In the genomic region with DNA sequence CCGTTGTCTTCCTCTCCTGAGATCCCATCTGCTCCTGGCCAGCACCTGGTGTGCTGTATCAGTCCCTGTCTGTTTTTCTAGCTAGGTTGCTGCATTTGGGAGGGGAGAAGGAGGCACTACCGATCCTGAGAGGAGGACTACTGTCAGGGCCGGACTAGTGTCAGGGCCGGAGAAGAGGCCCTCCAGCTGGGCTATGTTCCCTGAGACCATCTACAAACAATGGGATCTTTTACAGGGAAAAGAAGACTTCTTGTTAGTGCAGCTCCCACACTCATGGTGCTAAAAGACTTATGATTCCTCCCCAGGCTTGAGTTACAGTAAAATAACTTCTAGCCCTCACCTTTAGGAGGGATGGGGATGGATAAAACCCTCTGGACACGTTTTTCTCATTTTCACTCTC, we compare ENCODE assay signal across 19 cellular contexts.
A peak's percentile ranks its signal among the peaks of the same experiment; 100 is the strongest.
DNase-seq lines count a peak whose midpoint lies in the region; ATAC-seq and FAIRE-seq lines count a peak whose summit lies in the region.
"Had no signal": no experiment of that assay in that cellular context is flagged by ENCODE, and none has a peak within 500 bp of the region (broad histone marks: within the 10 kb centered on the region; RNA-seq: fewer than 3 reads in every experiment).

No MANE protein-coding gene starts in this region.

- H3K4ac ChIP-seq in neuronal stem cell (ENCODE audit: low read length): no peak overlapping the region

- no peaks in the 10 kb centered on the region for H3K79me1 ChIP-seq in neuronal stem cell (ENCODE audit: low read depth, low read length)

- no peak overlapping the region for H3K23ac ChIP-seq in neuronal stem cell (ENCODE audit: low read depth, low read length, poor library complexity)

- H3K14ac ChIP-seq in neuronal stem cell (ENCODE audit: low read length): no peak overlapping the region

- H2BK5ac ChIP-seq in neuronal stem cell (ENCODE audit: low read length): no peak overlapping the region

- H3K9ac ChIP-seq in neuronal stem cell (ENCODE audit: low read depth, low read length, poor library complexity): no peak overlapping the region

- no peak overlapping the region for H2BK15ac ChIP-seq in neuronal stem cell (ENCODE audit: low read length)

- no peak overlapping the region for H2BK120ac ChIP-seq in neuronal stem cell (ENCODE audit: low read depth, low read length)

- H3K4me1 ChIP-seq in neuronal stem cell (ENCODE audit: control insufficient read depth in 2 of 2, insufficient read depth in 1 of 2, low read depth in 1 of 2, low read length in 2 of 2) (peaks cover 0 to 7% of the 10 kb centered on the region in 2 donors), aorta (ENCODE audit: control insufficient read depth in 1 of 2, insufficient read depth in 2 of 2, low read length in 2 of 2) (peaks cover 9% of the 10 kb centered on the region in 2 donors), small intestine (ENCODE audit: control insufficient read depth in 2 of 2, insufficient read depth in 1 of 2, low read depth in 1 of 2, low read length in 1 of 2) (no peaks in the 10 kb centered on the region)

- no peak overlapping the region for H2AK5ac ChIP-seq in neuronal stem cell (ENCODE audit: low read depth, low read length)

- no peak for ATAC-seq in aorta (ENCODE audit: low FRiP score)
- ATAC-seq: Panc1 had no signal

- H3K9me3 ChIP-seq in neuronal stem cell (replicated peaks in 1 of 2; ENCODE audit: control insufficient read depth in 2 of 2, insufficient read depth in 1 of 2, low read depth in 1 of 2, low read length in 2 of 2) (no peaks in the 10 kb centered on the region), aorta (ENCODE audit: control insufficient read depth, low read length) (no peaks in the 10 kb centered on the region), small intestine (ENCODE audit: control insufficient read depth, low read depth) (no peaks in the 10 kb centered on the region)

- no peak overlapping the region for H4K8ac ChIP-seq in neuronal stem cell (ENCODE audit: low read depth, low read length)

- H3K4me3 ChIP-seq in neuronal stem cell (ENCODE audit: low read length in 2 of 2): no peak overlapping the region
- no peak overlapping the region for H3K4me3 ChIP-seq in aorta (ENCODE audit: low read length in 2 of 2)
- H3K4me3 ChIP-seq in small intestine (ENCODE audit: low read depth in 1 of 2, low read length in 2 of 2): no peak overlapping the region

- WGBS in neuronal stem cell (ENCODE audit: extremely low coverage in 2 of 2, insufficient read length in 2 of 2, insufficient replicate concordance in 1 of 2), 2 donors: no CpG with 5 or more reads among the region's 5 CpGs
- WGBS in aorta, 2 donors: 71 to 83% methylated on average over 5 of the region's 5 CpGs
- 67 to 69% (median 67%) methylated on average over 5 of the region's 5 CpGs for WGBS in small intestine, 3 donors

- no peak overlapping the region for H3K4me2 ChIP-seq in neuronal stem cell (ENCODE audit: insufficient read depth, low read length, poor library complexity, severe bottlenecking)

- H4K91ac ChIP-seq in neuronal stem cell (ENCODE audit: low read depth, low read length, poor library complexity): no peak overlapping the region

- no peak for FAIRE-seq in small intestine (lab: Jason Lieb, UNC)
- FAIRE-seq: H54 had no signal

- peak overlapping the region; percentile 29 for H3K18ac ChIP-seq in neuronal stem cell (ENCODE audit: low read length)

- peak in 3 of 61 donors; percentile 13 to 20 (median 14) for DNase-seq in caudate nucleus (lab: John Stamatoyannopoulos, UW)
- DNase-seq in left kidney (ENCODE audit: low read depth, low spot score): peak; percentile 51
- no peak for DNase-seq in neuronal stem cell (ENCODE audit: low spot score)
- no peak for DNase-seq in aorta
- DNase-seq in OCI-M1 (lab: John Stamatoyannopoulos, UW): no peak
- DNase-seq in small intestine: no peak
- DNase-seq in NCI-H1048 (lab: John Stamatoyannopoulos, UW): no peak
- DNase-seq: CD4-positive, CD25-positive, alpha-beta regulatory T cell; DMS79; MM.1S; NCI-H1092; NCI-H1436 treated with DMSO at 0.1 percent for 48 hours; NCI-H1930; NCI-H226; NCI-H510A treated with DMSO at 0.1 percent for 48 hours; NCI-H748 treated with DMSO at 0.1 percent for 48 hours; SIG-M5 had no signal

- H3K27me3 ChIP-seq in neuronal stem cell (ENCODE audit: control insufficient read depth in 3 of 3, insufficient read depth in 3 of 3, low read depth in 1 of 3, low read length in 3 of 3) (peaks cover 0 to 8% (median 0%) of the 10 kb centered on the region in 3 experiments), aorta (ENCODE audit: control insufficient read depth in 1 of 2, insufficient read depth in 2 of 2, low read length in 1 of 2) (no peaks in the 10 kb centered on the region), small intestine (ENCODE audit: control insufficient read depth in 2 of 2, insufficient read depth in 2 of 2, low read length in 2 of 2) (no peaks in the 10 kb centered on the region)

- no peak overlapping the region for H2BK12ac ChIP-seq in neuronal stem cell (ENCODE audit: low read length)

- H3K36me3 ChIP-seq in neuronal stem cell (replicated peaks in 1 of 2; ENCODE audit: control insufficient read depth in 2 of 2, insufficient read depth in 2 of 2, low read length in 2 of 2): no peaks in the 10 kb centered on the region
- H3K36me3 ChIP-seq in aorta (ENCODE audit: control insufficient read depth in 1 of 2, insufficient read depth in 2 of 2, low read length in 1 of 2): no peaks in the 10 kb centered on the region
- H3K36me3 ChIP-seq in small intestine (ENCODE audit: control insufficient read depth in 2 of 2, insufficient read depth in 2 of 2, low read length in 2 of 2): no peaks in the 10 kb centered on the region

- H3K27ac ChIP-seq in caudate nucleus (ENCODE audit: low read depth, low read length) (peak overlapping the region; percentile 67), neuronal stem cell (replicated peaks; ENCODE audit: low read length) (no peak overlapping the region), aorta (ENCODE audit: low read depth in 1 of 2, low read length in 2 of 2) (peak overlapping the region; percentile 99), small intestine (ENCODE audit: low read depth in 1 of 2, low read length in 1 of 2) (no peak overlapping the region)

- no peak overlapping the region for H2AFZ ChIP-seq in neuronal stem cell (ENCODE audit: low read length)

- intact Hi-C loops in aorta (cut with DNase I): loop anchor here in 1 of 2 donors (10.0 kb wide), 1 partner anchor 180 kb away; no protein-coding TSS in a partner anchor

Comparison
In these comparisons a context has a peak if more than half of its experiments do, and no peak if none do; other contexts are left out.
1. H3K27ac ChIP-seq: peak in caudate nucleus (single experiment) and aorta (2 of 2); none in neuronal stem cell (single experiment) and small intestine (0 of 2).